In the genomic region with DNA sequence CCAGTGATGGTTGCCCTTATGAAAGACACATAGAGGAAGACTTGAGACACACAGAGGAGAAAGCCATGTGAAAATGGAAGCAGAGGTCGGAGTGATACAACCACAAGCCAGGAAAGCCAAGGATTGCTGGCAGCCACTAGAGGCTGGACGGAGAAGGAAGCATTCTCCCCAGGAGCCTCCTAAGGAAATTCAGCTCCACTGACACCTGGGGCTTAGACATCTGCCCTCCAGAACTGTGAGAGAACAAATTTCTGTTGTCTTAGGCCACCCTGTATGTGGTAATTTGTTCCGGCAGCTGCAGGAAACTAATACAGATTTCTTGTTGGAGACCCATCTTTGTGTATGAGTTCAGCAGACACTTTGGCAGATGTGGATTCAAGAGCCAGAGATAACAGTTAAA, we compare ENCODE assay signal across 22 cellular contexts.
A peak's percentile ranks its signal among the peaks of the same experiment; 100 is the strongest.
DNase-seq lines count a peak whose midpoint lies in the region; ATAC-seq lines count a peak whose summit lies in the region.
"Had no signal": no experiment of that assay in that cellular context is flagged by ENCODE, and none has a peak within 500 bp of the region (broad histone marks: within the 10 kb centered on the region; RNA-seq: fewer than 3 reads in every experiment).

No MANE protein-coding gene starts in this region.

- H3K4me2 ChIP-seq in mesendoderm (ENCODE audit: low read length): no peak overlapping the region
- H3K4me2 ChIP-seq: BLaER1 had no signal

- H3K4me3 Mint-ChIP-seq in activated naive CD4-positive, alpha-beta T cell treated with anti-CD3 and anti-CD28 coated beads, Interleukin-2, amount 50 U/mL, for 24 hours: no peak overlapping the region
- no peak overlapping the region for H3K4me3 Mint-ChIP-seq in activated naive CD4-positive, alpha-beta T cell treated with anti-CD3 and anti-CD28 coated beads for 36 hours
- H3K4me3 Mint-ChIP-seq: B cell; CD4-positive, CD25-positive, alpha-beta regulatory T cell; CD8-positive, alpha-beta T cell; HFFc6 had no signal

- peaks cover 14% of the 10 kb centered on the region for H3K4me1 Mint-ChIP-seq in activated naive CD4-positive, alpha-beta T cell treated with anti-CD3 and anti-CD28 coated beads, Interleukin-2, amount 50 U/mL, for 24 hours
- peaks cover 12% of the 10 kb centered on the region for H3K4me1 Mint-ChIP-seq in activated naive CD4-positive, alpha-beta T cell treated with anti-CD3 and anti-CD28 coated beads for 36 hours (ENCODE audit: low read depth)
- H3K4me1 Mint-ChIP-seq: B cell had no signal

- no peak overlapping the region for H3K27ac ChIP-seq in mesendoderm (ENCODE audit: low read depth, low read length)
- H3K27ac ChIP-seq: 22Rv1, BLaER1, C4-2B had no signal

- no peak overlapping the region for H4K5ac ChIP-seq in mesendoderm (ENCODE audit: low read length)

- H3K4ac ChIP-seq in mesendoderm (ENCODE audit: low read depth, low read length): no peak overlapping the region

- CTCF ChIA-PET in activated naive CD4-positive, alpha-beta T cell treated with anti-CD3 and anti-CD28 coated beads for 36 hours (lab: Charles Lee): no interaction called here

- no peak overlapping the region for H3K23ac ChIP-seq in mesendoderm (ENCODE audit: low read length)

- no peak overlapping the region for H4K8ac ChIP-seq in mesendoderm (ENCODE audit: low read depth, low read length)

- H3K27me3 ChIP-seq in mesendoderm (ENCODE audit: insufficient read depth, low read length, poor library complexity): no peaks in the 10 kb centered on the region
- H3K27me3 ChIP-seq: BLaER1 had no signal

- DNase-seq in NCI-H146 (lab: John Stamatoyannopoulos, UW) (peak; percentile 17), NCI-H146 treated with DMSO at 0.1 percent for 48 hours (lab: John Stamatoyannopoulos, UW; ENCODE audit: unreplicated experiment) (no peak), NCI-H69 (lab: John Stamatoyannopoulos, UW) (peak; percentile 4), mesendoderm (peak; percentile 26)
- DNase-seq in activated naive CD4-positive, alpha-beta T cell treated with anti-CD3 and anti-CD28 coated beads for 36 hours: no peak
- DNase-seq in NK-92 treated with Interleukin-12 subunit alpha and Interleukin-12 subunit beta, amount 100 ng/mL, for 24 hours (lab: John Stamatoyannopoulos, UW): no peak
- DNase-seq: CD4-positive, CD25-positive, alpha-beta regulatory T cell; CD8-positive, alpha-beta T cell; DMS 273 treated with DMSO at 0.1 percent for 48 hours; DMS79; EL; GDM1; GOT3; HFFc6 had no signal

- no peaks in the 10 kb centered on the region for H3K36me3 Mint-ChIP-seq in activated naive CD4-positive, alpha-beta T cell treated with anti-CD3 and anti-CD28 coated beads, Interleukin-2, amount 50 U/mL, for 24 hours
- no peaks in the 10 kb centered on the region for H3K36me3 Mint-ChIP-seq in activated naive CD4-positive, alpha-beta T cell treated with anti-CD3 and anti-CD28 coated beads for 36 hours (ENCODE audit: low read depth)
- H3K36me3 Mint-ChIP-seq: CD4-positive, CD25-positive, alpha-beta regulatory T cell; CD8-positive, alpha-beta T cell had no signal

- no peaks in the 10 kb centered on the region for H3K9me3 Mint-ChIP-seq in activated naive CD4-positive, alpha-beta T cell treated with anti-CD3 and anti-CD28 coated beads, Interleukin-2, amount 50 U/mL, for 24 hours
- H3K9me3 Mint-ChIP-seq in activated naive CD4-positive, alpha-beta T cell treated with anti-CD3 and anti-CD28 coated beads for 36 hours: no peaks in the 10 kb centered on the region
- H3K9me3 Mint-ChIP-seq: CD8-positive, alpha-beta T cell; HFFc6 had no signal

- no peak overlapping the region for H2BK15ac ChIP-seq in mesendoderm (replicated peaks; ENCODE audit: low read depth)

- no peaks in the 10 kb centered on the region for H3K79me1 ChIP-seq in mesendoderm (ENCODE audit: low read length)

- no peak overlapping the region for H3K18ac ChIP-seq in mesendoderm (ENCODE audit: low read length)

- H2AK5ac ChIP-seq in mesendoderm (ENCODE audit: low read length): no peak overlapping the region

- no peak overlapping the region for H2BK120ac ChIP-seq in mesendoderm (ENCODE audit: low read depth, low read length)

- no peak overlapping the region for H3K9ac ChIP-seq in mesendoderm (ENCODE audit: low read length)
- H3K9ac ChIP-seq: BLaER1 had no signal

- H3K36me3 ChIP-seq in mesendoderm (ENCODE audit: control insufficient read depth, insufficient read depth, low read length): no peaks in the 10 kb centered on the region
- H3K36me3 ChIP-seq: BLaER1, HAP-1 had no signal

- H3K4me1 ChIP-seq in mesendoderm (ENCODE audit: control insufficient read depth, low read depth, low read length): no peaks in the 10 kb centered on the region
- H3K4me1 ChIP-seq: BLaER1, HAP-1 had no signal

- intact Hi-C loops in activated naive CD4-positive, alpha-beta T cell treated with anti-CD3 and anti-CD28 coated beads for 36 hours (cut with micrococcal nuclease): no loop called here

- ATAC-seq in HG03565 (IDR thresholded peaks at IDR 0.05; ENCODE audit: unreplicated experiment): no peak
- ATAC-seq: CD8-positive, alpha-beta T cell; GM12878 had no signal

- no peaks in the 10 kb centered on the region for H3K27me3 Mint-ChIP-seq in activated naive CD4-positive, alpha-beta T cell treated with anti-CD3 and anti-CD28 coated beads, Interleukin-2, amount 50 U/mL, for 24 hours
- H3K27me3 Mint-ChIP-seq in activated naive CD4-positive, alpha-beta T cell treated with anti-CD3 and anti-CD28 coated beads for 36 hours (ENCODE audit: low read depth): no peaks in the 10 kb centered on the region
- H3K27me3 Mint-ChIP-seq: CD4-positive, CD25-positive, alpha-beta regulatory T cell had no signal

- H3K79me2 ChIP-seq in mesendoderm (ENCODE audit: control insufficient read depth, insufficient read depth, low read length): no peaks in the 10 kb centered on the region

- no peak overlapping the region for H2BK5ac ChIP-seq in mesendoderm (ENCODE audit: low read length)

- peak overlapping the region; percentile 49 for H3K27ac Mint-ChIP-seq in activated naive CD4-positive, alpha-beta T cell treated with anti-CD3 and anti-CD28 coated beads, Interleukin-2, amount 50 U/mL, for 24 hours
- no peak overlapping the region for H3K27ac Mint-ChIP-seq in activated naive CD4-positive, alpha-beta T cell treated with anti-CD3 and anti-CD28 coated beads for 36 hours
- H3K27ac Mint-ChIP-seq: B cell; CD8-positive, alpha-beta T cell; HFFc6 had no signal

- no CpG with 5 or more reads among the region's 3 CpGs for WGBS in mesendoderm (ENCODE audit: extremely low coverage, insufficient coverage, low lambda C conversion rate)

- no peak overlapping the region for H3K56ac ChIP-seq in mesendoderm (ENCODE audit: low read length)

- H3K4me3 ChIP-seq in mesendoderm (ENCODE audit: low read length): no peak overlapping the region
- H3K4me3 ChIP-seq: BLaER1, GM12878, HAP-1 had no signal

Comparison
In these comparisons a context has a peak if more than half of its experiments do, and no peak if none do; other contexts are left out.
1. DNase-seq: peak in NCI-H146 (single experiment), NCI-H69 (single experiment) and mesendoderm (single experiment); none in NCI-H146 treated with DMSO at 0.1 percent for 48 hours (single experiment), activated naive CD4-positive, alpha-beta T cell treated with anti-CD3 and anti-CD28 coated beads for 36 hours (single experiment) and NK-92 treated with Interleukin-12 subunit alpha and Interleukin-12 subunit beta, amount 100 ng/mL, for 24 hours (single experiment).